Comparison of ENCODE assay signal across 12 cellular contexts in genomic region chr21:42671778-42672593, GRCh38. TPM values are rescaled to one million over a fixed set of nuclear protein-coding genes. Genes with fewer than 3 reads are reported as not detected.
A peak's percentile ranks its signal among the peaks of the same experiment; 100 is the strongest.
DNase-seq lines count a peak whose midpoint lies in the region; ATAC-seq, FAIRE-seq and TF ChIP-seq lines count a peak whose summit lies in the region.
"Had no signal": no experiment of that assay in that cellular context is flagged by ENCODE, and none has a peak within 500 bp of the region (broad histone marks: within the 10 kb centered on the region; RNA-seq: fewer than 3 reads in every experiment).

No MANE protein-coding gene starts in this region.

- H3K4me3 ChIP-seq in astrocyte (ENCODE audit: insufficient read depth, low read depth, low read length) (no peak overlapping the region), neural progenitor cell (no peak overlapping the region)

- H3K27me3 Mint-ChIP-seq in astrocyte (ENCODE audit: low read depth, unreplicated experiment) (peaks cover 26% of the 10 kb centered on the region), neural progenitor cell (ENCODE audit: insufficient read depth, low read depth) (peaks cover 34% of the 10 kb centered on the region), glutamatergic neuron (ENCODE audit: unreplicated experiment) (peaks cover 2% of the 10 kb centered on the region)
- H3K27me3 Mint-ChIP-seq: T-helper 17 cell had no signal

- FAIRE-seq in astrocyte (lab: Jason Lieb, UNC): no peak

- H3K4me3 Mint-ChIP-seq in astrocyte (ENCODE audit: unreplicated experiment) (no peak overlapping the region), neural progenitor cell (no peak overlapping the region), glutamatergic neuron (ENCODE audit: unreplicated experiment) (no peak overlapping the region)
- H3K4me3 Mint-ChIP-seq: T-helper 17 cell had no signal

- H3K4me1 Mint-ChIP-seq in astrocyte (ENCODE audit: low read depth, unreplicated experiment): peaks cover 23% of the 10 kb centered on the region
- peaks cover 69% of the 10 kb centered on the region for H3K4me1 Mint-ChIP-seq in neural progenitor cell
- peaks cover 53% of the 10 kb centered on the region for H3K4me1 Mint-ChIP-seq in glutamatergic neuron (ENCODE audit: low read depth, unreplicated experiment)

- peaks cover 5% of the 10 kb centered on the region for H3K36me3 Mint-ChIP-seq in astrocyte (ENCODE audit: low read depth, unreplicated experiment)
- peaks cover 14% of the 10 kb centered on the region for H3K36me3 Mint-ChIP-seq in neural progenitor cell
- no peaks in the 10 kb centered on the region for H3K36me3 Mint-ChIP-seq in glutamatergic neuron (ENCODE audit: unreplicated experiment)

- H2AFZ ChIP-seq in astrocyte (ENCODE audit: low read depth, low read length) (no peak overlapping the region), neural progenitor cell (replicated peaks) (no peak overlapping the region)

- H3K4me1 ChIP-seq in astrocyte (ENCODE audit: insufficient read depth, low read length) (peaks cover 22% of the 10 kb centered on the region), neural progenitor cell (peaks cover 66% of the 10 kb centered on the region)

- H3K27me3 ChIP-seq in astrocyte (ENCODE audit: insufficient read depth, low read length) (peaks cover 74% of the 10 kb centered on the region), neural progenitor cell (no peaks in the 10 kb centered on the region)

- H3K9me3 ChIP-seq in astrocyte (ENCODE audit: insufficient read depth, low read depth, low read length) (no peaks in the 10 kb centered on the region), neural progenitor cell (ENCODE audit: low read depth) (no peaks in the 10 kb centered on the region)

- no peak overlapping the region for H3K27ac Mint-ChIP-seq in astrocyte (ENCODE audit: unreplicated experiment)
- H3K27ac Mint-ChIP-seq in neural progenitor cell: no peak overlapping the region
- no peak overlapping the region for H3K27ac Mint-ChIP-seq in glutamatergic neuron (ENCODE audit: unreplicated experiment)
- H3K27ac Mint-ChIP-seq: T-helper 17 cell had no signal

- DNase-seq in ELR (ENCODE audit: low read depth): peak; percentile 17
- DNase-seq in NCI-H146 (lab: John Stamatoyannopoulos, UW): peak; percentile 84
- peak; percentile 51 for DNase-seq in astrocyte (ENCODE audit: low read depth)
- no peak for DNase-seq in neural progenitor cell (ENCODE audit: low spot score)
- DNase-seq in NCI-H1436 treated with DMSO at 0.1 percent for 48 hours (lab: John Stamatoyannopoulos, UW): no peak
- DNase-seq in glutamatergic neuron: no peak
- DNase-seq: activated CD8-positive, alpha-beta memory T cell treated with anti-CD3 and anti-CD28 coated beads, Interleukin-2, amount 50 U/mL, for 4 hours; left ventricle myocardium superior; NCI-H774; T-helper 17 cell had no signal

- H3K9ac ChIP-seq in astrocyte (ENCODE audit: low read length) (no peak overlapping the region), neural progenitor cell (no peak overlapping the region)

- H3K4me2 ChIP-seq in astrocyte (ENCODE audit: low read length) (peak overlapping the region; percentile 48), neural progenitor cell (peak overlapping the region; percentile 37)

- H3K36me3 ChIP-seq in astrocyte (ENCODE audit: insufficient read depth, low read length) (no peaks in the 10 kb centered on the region), neural progenitor cell (no peaks in the 10 kb centered on the region)

- peaks cover 23% of the 10 kb centered on the region for H4K20me1 ChIP-seq in astrocyte (ENCODE audit: insufficient read depth, low read length)
- H4K20me1 ChIP-seq in neural progenitor cell (ENCODE audit: low read depth): peaks cover 95% of the 10 kb centered on the region

- H3K27ac ChIP-seq in astrocyte (ENCODE audit: low read depth, low read length) (no peak overlapping the region), neural progenitor cell (no peak overlapping the region)

- H3F3A ChIP-seq in neural progenitor cell (ENCODE audit: low read depth): peaks cover 38% of the 10 kb centered on the region

- no peak for ATAC-seq in HG02852 (IDR thresholded peaks at IDR 0.05; ENCODE audit: unreplicated experiment)
- no peak for ATAC-seq in GM19351 (IDR thresholded peaks at IDR 0.05; ENCODE audit: unreplicated experiment)
- ATAC-seq: left ventricle myocardium superior had no signal

- no peak for TF ChIP-seq CTCF in astrocyte (IDR thresholded peaks at IDR 0.05; ENCODE audit: insufficient read depth, low read depth, low read length)
- no peak for TF ChIP-seq CTCF in neural progenitor cell (IDR thresholded peaks at IDR 0.05)
- no peak for TF ChIP-seq CTCF in glutamatergic neuron (IDR thresholded peaks at IDR 0.05; ENCODE audit: partially characterized antibody, unreplicated experiment)

- no peaks in the 10 kb centered on the region for H3K79me2 ChIP-seq in astrocyte (ENCODE audit: insufficient read depth, low read length)
- H3K79me2 ChIP-seq in neural progenitor cell (ENCODE audit: low read depth): peaks cover 51% of the 10 kb centered on the region

- H3K9me3 Mint-ChIP-seq in astrocyte (ENCODE audit: unreplicated experiment): no peaks in the 10 kb centered on the region
- H3K9me3 Mint-ChIP-seq in neural progenitor cell: peaks cover 4% of the 10 kb centered on the region
- H3K9me3 Mint-ChIP-seq in glutamatergic neuron (ENCODE audit: unreplicated experiment): peaks cover 12% of the 10 kb centered on the region

RNA-seq across cellular contexts. Expression of gene PDE9A, which starts 18.6 kb away (rescaled TPM):
- 6.2 and 7.8 TPM in 2 replicates for total RNA-seq in astrocyte
- 40.2 and 41.0 TPM in 2 replicates for total RNA-seq in neural progenitor cell (ENCODE audit: low replicate concordance)
- total RNA-seq in glutamatergic neuron (ENCODE audit: unreplicated experiment): 58.7 TPM

Comparison
In these comparisons a context has a peak if more than half of its experiments do, and no peak if none do; other contexts are left out.
1. DNase-seq: peak in ELR (single experiment), NCI-H146 (single experiment) and astrocyte (single experiment); none in neural progenitor cell (single experiment), NCI-H1436 treated with DMSO at 0.1 percent for 48 hours (single experiment) and glutamatergic neuron (single experiment).